In the genomic region with DNA sequence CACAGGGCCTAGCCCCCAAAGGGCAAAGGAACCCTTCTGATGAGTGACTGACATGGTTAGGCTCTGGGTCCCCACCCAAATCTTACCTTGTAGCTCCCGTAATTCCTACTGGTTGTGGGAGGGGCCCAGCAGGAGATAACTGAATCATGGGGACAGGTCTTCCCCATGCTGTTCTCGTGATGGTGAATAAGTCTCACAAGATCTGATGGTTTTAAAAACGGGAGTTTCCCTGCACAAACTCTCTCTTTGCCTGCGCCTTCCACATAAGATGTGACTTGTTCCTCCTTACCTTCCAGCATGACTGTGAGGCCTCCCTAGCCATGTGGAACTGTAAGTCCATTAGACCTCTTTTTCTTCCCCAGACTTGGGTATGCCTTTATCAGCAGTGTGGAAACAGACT, we compare ENCODE assay signal across 13 cellular contexts. TPM values are rescaled to one million over a fixed set of nuclear protein-coding genes. Genes with fewer than 3 reads are reported as not detected.
DNase-seq lines count a peak whose midpoint lies in the region; ATAC-seq and TF ChIP-seq lines count a peak whose summit lies in the region.
"Had no signal": no experiment of that assay in that cellular context is flagged by ENCODE, and none has a peak within 500 bp of the region (broad histone marks: within the 10 kb centered on the region; RNA-seq: fewer than 3 reads in every experiment).

No MANE protein-coding gene starts in this region.

- H3K36me3 ChIP-seq in muscle layer of duodenum (ENCODE audit: control insufficient read depth in 1 of 2, insufficient read depth in 2 of 2, low read length in 2 of 2) = peaks cover 42 to 64% of the 10 kb centered on the region in 2 donors

- H3K4me3 Mint-ChIP-seq in dendritic cell treated with granulocyte-macrophage colony-stimulating factor and Interleukin-4, amounts not matched to agents 40 ng/mL and 50 ng/mL, for 4 days = no peak overlapping the region
- no peak overlapping the region for H3K4me3 Mint-ChIP-seq in activated T-helper 1 cell treated with anti-CD3 and anti-CD28 coated beads, Interleukin-12 subunit alpha, Interleukin-12 subunit beta, Interleukin-2, Interleukin-4 antibody, amounts not matched to agents 30 ng/mL and 10 ng/mL and 1 ng/mL, durations not matched to agents 14 hours and 24 hours and 36 hours
- H3K4me3 Mint-ChIP-seq: neural crest cell had no signal

- H3K36me3 Mint-ChIP-seq in dendritic cell treated with granulocyte-macrophage colony-stimulating factor and Interleukin-4, amounts not matched to agents 40 ng/mL and 50 ng/mL, for 4 days (ENCODE audit: low read depth) = peaks cover 98% of the 10 kb centered on the region
- H3K36me3 Mint-ChIP-seq in activated T-helper 1 cell treated with anti-CD3 and anti-CD28 coated beads, Interleukin-12 subunit alpha, Interleukin-12 subunit beta, Interleukin-2, Interleukin-4 antibody, amounts not matched to agents 30 ng/mL and 10 ng/mL and 1 ng/mL, durations not matched to agents 14 hours and 24 hours and 36 hours (ENCODE audit: low read depth) = peaks cover 25% of the 10 kb centered on the region

- H3K27ac Mint-ChIP-seq in dendritic cell treated with granulocyte-macrophage colony-stimulating factor and Interleukin-4, amounts not matched to agents 40 ng/mL and 50 ng/mL, for 4 days = peak overlapping the region; percentile 85
- H3K27ac Mint-ChIP-seq in activated T-helper 1 cell treated with anti-CD3 and anti-CD28 coated beads, Interleukin-12 subunit alpha, Interleukin-12 subunit beta, Interleukin-2, Interleukin-4 antibody, amounts not matched to agents 30 ng/mL and 10 ng/mL and 1 ng/mL, durations not matched to agents 14 hours and 24 hours and 36 hours = no peak overlapping the region

- H3K4me1 Mint-ChIP-seq in dendritic cell treated with granulocyte-macrophage colony-stimulating factor and Interleukin-4, amounts not matched to agents 40 ng/mL and 50 ng/mL, for 4 days (ENCODE audit: low read depth) = peaks cover 99% of the 10 kb centered on the region
- H3K4me1 Mint-ChIP-seq in activated T-helper 1 cell treated with anti-CD3 and anti-CD28 coated beads, Interleukin-12 subunit alpha, Interleukin-12 subunit beta, Interleukin-2, Interleukin-4 antibody, amounts not matched to agents 30 ng/mL and 10 ng/mL and 1 ng/mL, durations not matched to agents 14 hours and 24 hours and 36 hours (ENCODE audit: low read depth) = peaks cover 16% of the 10 kb centered on the region

- no peak for TF ChIP-seq CTCF in 22Rv1 (IDR thresholded peaks at IDR 0.05)
- TF ChIP-seq CTCF in HL-60 (IDR thresholded peaks at IDR 0.05; ENCODE audit: insufficient read depth, low read length) = no peak

- H3K4me1 ChIP-seq in muscle layer of duodenum (ENCODE audit: control insufficient read depth in 1 of 2, insufficient read depth in 2 of 2, low read length in 2 of 2) = peaks cover 10 to 38% of the 10 kb centered on the region in 2 donors

- DNase-seq in HL-60 (ENCODE audit: low read depth in 1 of 2, low spot score in 1 of 2) (no peak), hypothalamus (lab: John Stamatoyannopoulos, UW) (no peak)
- no peak for DNase-seq in activated T-helper 1 cell treated with anti-CD3 and anti-CD28 coated beads, Interleukin-12 subunit alpha, Interleukin-12 subunit beta, Interleukin-2, Interleukin-4 antibody, amounts not matched to agents 30 ng/mL and 10 ng/mL and 1 ng/mL, durations not matched to agents 14 hours and 24 hours and 36 hours (ENCODE audit: low spot score)
- DNase-seq: activated CD4-positive, alpha-beta T cell treated with anti-CD3 and anti-CD28 coated beads, Interleukin-2, amount 50 U/mL, for 4 hours; AML-193; NCI-H2107; stimulated activated CD8-positive, alpha-beta memory T cell treated with anti-CD3 and anti-CD28 coated beads, Interleukin-4, amount 100 ng/mL, for 48 hours had no signal

- no peak for ATAC-seq in HG02623 (IDR thresholded peaks at IDR 0.05; ENCODE audit: unreplicated experiment)
- no peak for ATAC-seq in GM19452 (IDR thresholded peaks at IDR 0.05; ENCODE audit: unreplicated experiment)

- no peaks in the 10 kb centered on the region for H3K9me3 Mint-ChIP-seq in dendritic cell treated with granulocyte-macrophage colony-stimulating factor and Interleukin-4, amounts not matched to agents 40 ng/mL and 50 ng/mL, for 4 days
- no peaks in the 10 kb centered on the region for H3K9me3 Mint-ChIP-seq in activated T-helper 1 cell treated with anti-CD3 and anti-CD28 coated beads, Interleukin-12 subunit alpha, Interleukin-12 subunit beta, Interleukin-2, Interleukin-4 antibody, amounts not matched to agents 30 ng/mL and 10 ng/mL and 1 ng/mL, durations not matched to agents 14 hours and 24 hours and 36 hours
- H3K9me3 Mint-ChIP-seq: neural crest cell had no signal

- no peaks in the 10 kb centered on the region for H3K9me3 ChIP-seq in muscle layer of duodenum (ENCODE audit: control insufficient read depth in 1 of 2, low read length in 2 of 2)

- H3K27ac ChIP-seq in 22Rv1 (peak overlapping the region; percentile 75), HL-60 (replicated peaks) (peak overlapping the region; percentile 88), muscle layer of duodenum (ENCODE audit: low read length) (peak overlapping the region; percentile 14)

- H3K27me3 Mint-ChIP-seq in dendritic cell treated with granulocyte-macrophage colony-stimulating factor and Interleukin-4, amounts not matched to agents 40 ng/mL and 50 ng/mL, for 4 days = no peaks in the 10 kb centered on the region
- H3K27me3 Mint-ChIP-seq in activated T-helper 1 cell treated with anti-CD3 and anti-CD28 coated beads, Interleukin-12 subunit alpha, Interleukin-12 subunit beta, Interleukin-2, Interleukin-4 antibody, amounts not matched to agents 30 ng/mL and 10 ng/mL and 1 ng/mL, durations not matched to agents 14 hours and 24 hours and 36 hours (ENCODE audit: insufficient read depth) = no peaks in the 10 kb centered on the region

- no peaks in the 10 kb centered on the region for H3K27me3 ChIP-seq in HL-60 (ENCODE audit: insufficient read depth, poor library complexity, severe bottlenecking)
- H3K27me3 ChIP-seq in muscle layer of duodenum (ENCODE audit: low read depth, low read length) = no peaks in the 10 kb centered on the region

- intact Hi-C loops in dendritic cell treated with granulocyte-macrophage colony-stimulating factor and Interleukin-4, amounts not matched to agents 40 ng/mL and 50 ng/mL, for 4 days (cut with micrococcal nuclease) = no loop called here
- intact Hi-C loops in activated T-helper 1 cell treated with anti-CD3 and anti-CD28 coated beads, Interleukin-12 subunit alpha, Interleukin-12 subunit beta, Interleukin-2, Interleukin-4 antibody, amounts not matched to agents 30 ng/mL and 10 ng/mL and 1 ng/mL, durations not matched to agents 14 hours and 24 hours and 36 hours (cut with micrococcal nuclease) = no loop called here

- no peak overlapping the region for H3K4me3 ChIP-seq in HL-60 (replicated peaks; ENCODE audit: insufficient read depth, low read length)
- H3K4me3 ChIP-seq in muscle layer of duodenum (ENCODE audit: low read depth in 1 of 2, low read length in 2 of 2) = no peak overlapping the region

RNA-seq across cellular contexts. Expression of a gene that starts 16.9 kb away (rescaled TPM):
- 332 and 351 TPM in 2 replicates for total RNA-seq in activated T-helper 1 cell treated with anti-CD3 and anti-CD28 coated beads, Interleukin-12 subunit alpha, Interleukin-12 subunit beta, Interleukin-2, Interleukin-4 antibody, amounts not matched to agents 30 ng/mL and 10 ng/mL and 1 ng/mL, durations not matched to agents 14 hours and 24 hours and 36 hours

Comparison
In these comparisons a context has a peak if more than half of its experiments do, and no peak if none do; other contexts are left out.
1. H3K27ac ChIP-seq: peak in every context shown above with its lines; median percentile 88 in HL-60; 75 in 22Rv1; 14 in muscle layer of duodenum.